8 cellular contexts compared by ENCODE assay signal in the genomic region with DNA sequence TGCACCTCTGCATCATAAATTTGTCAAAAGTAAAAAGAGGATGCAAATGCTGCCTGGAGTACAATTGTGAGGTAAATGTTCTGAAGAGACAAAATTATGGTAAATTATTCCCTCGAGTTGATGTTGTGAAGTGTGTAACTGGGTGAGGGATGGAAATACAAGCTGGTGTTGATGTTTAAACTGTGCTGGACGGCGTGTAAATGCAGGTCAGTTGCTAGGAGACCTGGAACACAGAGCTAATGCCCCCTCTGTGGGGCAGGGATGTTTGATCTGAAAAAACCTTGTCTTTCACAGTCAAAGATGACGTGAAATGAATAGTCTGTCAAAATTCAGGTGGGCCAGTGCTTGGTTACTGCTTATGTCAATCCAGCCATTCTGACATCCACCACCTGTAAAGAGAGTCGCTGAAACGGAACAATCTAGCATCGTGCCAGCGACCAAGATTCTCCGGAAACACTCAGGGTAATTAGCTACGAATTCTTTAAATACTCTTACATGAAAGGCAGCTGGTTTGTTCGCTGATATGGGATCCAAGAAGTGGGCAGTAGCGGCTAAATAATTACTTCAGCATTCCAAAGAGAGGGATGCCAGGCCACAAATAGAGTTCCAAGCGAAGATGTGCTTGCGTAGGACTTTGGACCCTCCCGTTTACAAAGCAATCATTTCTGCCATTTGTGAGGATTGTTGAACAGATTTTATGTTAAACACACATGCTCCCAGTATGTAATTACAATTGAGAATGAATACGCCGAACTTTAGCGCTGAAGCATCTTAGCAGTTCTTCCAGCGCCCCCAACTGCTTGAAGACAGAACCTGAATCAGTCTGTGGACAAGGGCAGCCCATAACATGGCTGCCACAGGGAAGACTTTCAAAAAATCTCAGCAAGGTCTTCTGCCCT. TPM values are rescaled to one million over a fixed set of nuclear protein-coding genes. Genes with fewer than 3 reads are reported as not detected.
DNase-seq lines count a peak whose midpoint lies in the region; ATAC-seq and TF ChIP-seq lines count a peak whose summit lies in the region.

No MANE protein-coding gene starts in this region.

- intact Hi-C loops in sigmoid colon (cut with DNase I): loop anchor here (5.0 to 10.0 kb wide), 7 partner anchors 41 to 1374 kb away; a partner anchor contains a TSS

- WGBS in sigmoid colon, 2 donors: 16 to 62% methylated on average over 19 of the region's 19 CpGs

- H3K36me3 Mint-ChIP-seq in nephron progenitor cell (ENCODE audit: low read depth): peaks cover 5% of the 10 kb centered on the region

- no peak overlapping the region for H3K4me2 ChIP-seq in DND-41 (ENCODE audit: insufficient read depth, low read length)

- H3K4me1 ChIP-seq in DND-41 (ENCODE audit: insufficient read depth, low read length) (peaks cover 26% of the 10 kb centered on the region), duodenal mucosa (ENCODE audit: control insufficient read depth in 1 of 2, insufficient read depth in 2 of 2, low read length in 2 of 2) (no peaks in the 10 kb centered on the region), sigmoid colon (no peaks in the 10 kb centered on the region)

- H4K20me1 ChIP-seq in DND-41 (ENCODE audit: insufficient read depth, low read length): no peaks in the 10 kb centered on the region

- peak overlapping the region; percentile 35 for H3K4me3 Mint-ChIP-seq in nephron progenitor cell

- no peak for TF ChIP-seq EP300 in sigmoid colon (IDR thresholded peaks at IDR 0.05)

- H3K4me3 ChIP-seq in DND-41 (ENCODE audit: low read depth in 1 of 2, low read length in 2 of 2) (no peak overlapping the region), duodenal mucosa (ENCODE audit: low read depth in 1 of 2, low read length in 2 of 2) (peak overlapping the region; percentile 31 to 37), sigmoid colon (no peak overlapping the region)

- peaks cover 83% of the 10 kb centered on the region for H3K4me1 Mint-ChIP-seq in nephron progenitor cell

- no peak for DNase-seq in DND-41
- DNase-seq in NCI-H226: peak; percentile 23
- peak; percentile 14 for DNase-seq in nephron progenitor cell
- DNase-seq in KBM-7: no peak
- DNase-seq in sigmoid colon: no peak
- DNase-seq in SW 1271 (lab: John Stamatoyannopoulos, UW): no peak

- peak overlapping the region; percentile 75 for H3K27ac Mint-ChIP-seq in nephron progenitor cell

- H3K36me3 ChIP-seq in DND-41 (ENCODE audit: insufficient read depth, low read length): no peaks in the 10 kb centered on the region
- H3K36me3 ChIP-seq in duodenal mucosa (ENCODE audit: control insufficient read depth in 1 of 2, insufficient read depth in 2 of 2, low read length in 2 of 2): no peaks in the 10 kb centered on the region
- no peaks in the 10 kb centered on the region for H3K36me3 ChIP-seq in sigmoid colon

- no peaks in the 10 kb centered on the region for H3K79me2 ChIP-seq in DND-41 (ENCODE audit: insufficient read depth, low read length)

- ATAC-seq in DND-41 (ENCODE audit: insufficient read depth, low read depth) (no peak), HG03025 (IDR thresholded peaks at IDR 0.05; ENCODE audit: low FRiP score, unreplicated experiment) (no peak)

- TF ChIP-seq CTCF in DND-41 (IDR thresholded peaks at IDR 0.05; ENCODE audit: borderline replicate concordance, extremely low read depth, low read length, poor library complexity, severe bottlenecking) (peak; percentile 24), nephron progenitor cell (IDR thresholded peaks at IDR 0.05) (peak; percentile 11), sigmoid colon (IDR thresholded peaks at IDR 0.05) (no peak)

- peak overlapping the region; percentile 10 for H2AFZ ChIP-seq in DND-41 (ENCODE audit: low read depth, low read length)

- no peak overlapping the region for H3K9ac ChIP-seq in DND-41 (ENCODE audit: low read depth, low read length)
- H3K9ac ChIP-seq in duodenal mucosa (ENCODE audit: low read depth in 1 of 2, low read length in 2 of 2): no peak overlapping the region

- H3K27me3 Mint-ChIP-seq in nephron progenitor cell (ENCODE audit: low read depth, poor library complexity): no peaks in the 10 kb centered on the region

- H3K27me3 ChIP-seq in DND-41 (ENCODE audit: insufficient read depth, low read length, poor library complexity): no peaks in the 10 kb centered on the region
- H3K27me3 ChIP-seq in duodenal mucosa (ENCODE audit: control insufficient read depth in 1 of 2, insufficient read depth in 2 of 2, low read length in 2 of 2): peaks cover 0 to 7% of the 10 kb centered on the region in 2 donors
- no peaks in the 10 kb centered on the region for H3K27me3 ChIP-seq in sigmoid colon

- in situ Hi-C loops in KBM-7 (cut with MboI; ENCODE audit: low pct_unique_long_range_greater_than_20kb, low sequenced_read_pairs): no loop called here

- H3K9me3 ChIP-seq in DND-41 (ENCODE audit: insufficient read depth, low read length, severe bottlenecking) (no peaks in the 10 kb centered on the region), duodenal mucosa (ENCODE audit: control insufficient read depth in 1 of 2, low read length in 2 of 2) (no peaks in the 10 kb centered on the region), sigmoid colon (no peaks in the 10 kb centered on the region)

- H3K9me3 Mint-ChIP-seq in nephron progenitor cell: peaks cover 9% of the 10 kb centered on the region

- H3K27ac ChIP-seq in DND-41 (ENCODE audit: low read length) (peak overlapping the region; percentile 28), duodenal mucosa (ENCODE audit: low read depth, low read length) (no peak overlapping the region), sigmoid colon (no peak overlapping the region)

- TF ChIP-seq POLR2A in sigmoid colon (IDR thresholded peaks at IDR 0.05): no peak

RNA-seq across cellular contexts. Expression of a gene that starts 7.4 kb away (rescaled TPM):
- total RNA-seq in sigmoid colon: not detected
- polyA plus RNA-seq in sigmoid colon: under 1 TPM in 1 of 3 donors, not detected in 2; 0.19 TPM

RNA-seq across cellular contexts. Expression of a gene that starts 43.6 kb away (rescaled TPM):
- total RNA-seq in sigmoid colon: 100 to 1,000 TPM in 1 of 4 donors, 10 to 100 TPM in 3; 66.3 to 103 (median 84.2) TPM
- 10 to 100 TPM; 37.2 to 82.6 (median 41.8) TPM for polyA plus RNA-seq in sigmoid colon

Comparison
In these comparisons a context has a peak if more than half of its experiments do, and no peak if none do; other contexts are left out.
1. DNase-seq: peak in NCI-H226 (single experiment) and nephron progenitor cell (single experiment); none in DND-41 (single experiment), KBM-7 (single experiment), sigmoid colon (single experiment) and SW 1271 (0 of 2).
2. H3K4me3 ChIP-seq: peak in duodenal mucosa (2 of 2); none in DND-41 (0 of 2) and sigmoid colon (0 of 4).
3. CTCF ChIP-seq: peak in DND-41 (single experiment) and nephron progenitor cell (single experiment); none in sigmoid colon (0 of 4).